ENCODE assay signal across 16 cellular contexts in genomic region chr5:164002214-164002613, GRCh38.
DNase-seq lines count a peak whose midpoint lies in the region; ATAC-seq and TF ChIP-seq lines count a peak whose summit lies in the region.
"Had no signal": no experiment of that assay in that cellular context is flagged by ENCODE, and none has a peak within 500 bp of the region (broad histone marks: within the 10 kb centered on the region; RNA-seq: fewer than 3 reads in every experiment).

No MANE protein-coding gene starts in this region.

- H3K4me1 Mint-ChIP-seq in chondrocyte (ENCODE audit: low read depth), result peaks cover 5% of the 10 kb centered on the region

- ATAC-seq in GM21367 (IDR thresholded peaks at IDR 0.05; ENCODE audit: unreplicated experiment), result peak; percentile 26
- no peak for ATAC-seq in HG02571 (IDR thresholded peaks at IDR 0.05; ENCODE audit: unreplicated experiment)

- no peak overlapping the region for H3K27ac Mint-ChIP-seq in chondrocyte (ENCODE audit: unreplicated experiment)
- H3K27ac Mint-ChIP-seq: B cell had no signal

- DNase-seq in HPDE6-E6E7 (ENCODE audit: extremely low spot score) (peak; percentile 57), dermis blood vessel endothelial cell (peak; percentile 45), renal cortical epithelial cell (ENCODE audit: low read depth) (peak; percentile 54), NCI-H146 (lab: John Stamatoyannopoulos, UW) (no peak), chondrocyte (ENCODE audit: low spot score) (no peak)
- DNase-seq: activated CD4-positive, alpha-beta T cell treated with anti-CD3 and anti-CD28 coated beads for 4 hours; activated CD8-positive, alpha-beta memory T cell treated with anti-CD3 and anti-CD28 coated beads, Interleukin-2, amount 50 U/mL, for 48 hours; activated naive CD4-positive, alpha-beta T cell; GDM1; NCI-H1694; NCI-H345; stimulated activated naive CD4-positive, alpha-beta T cell had no signal

- H3K4me3 Mint-ChIP-seq in chondrocyte (ENCODE audit: unreplicated experiment), result no peak overlapping the region
- H3K4me3 Mint-ChIP-seq: B cell; natural killer cell treated with Interleukin-12 subunit alpha and Interleukin-12 subunit beta and Interleukin-15 and Interleukin-18, amount 100 ng/mL, for 72 hours had no signal

- H3K9me3 Mint-ChIP-seq in chondrocyte (ENCODE audit: low read depth), result no peaks in the 10 kb centered on the region
- H3K9me3 Mint-ChIP-seq: natural killer cell treated with Interleukin-12 subunit alpha and Interleukin-12 subunit beta and Interleukin-15 and Interleukin-18, amount 100 ng/mL, for 72 hours had no signal

- TF ChIP-seq CTCF in chondrocyte (IDR thresholded peaks at IDR 0.05), result no peak

- peaks cover 5% of the 10 kb centered on the region for H3K27me3 Mint-ChIP-seq in chondrocyte (ENCODE audit: low read depth)
- H3K27me3 Mint-ChIP-seq: B cell had no signal

- no peaks in the 10 kb centered on the region for H3K36me3 Mint-ChIP-seq in chondrocyte (ENCODE audit: low read depth)
- H3K36me3 Mint-ChIP-seq: natural killer cell treated with Interleukin-12 subunit alpha and Interleukin-12 subunit beta and Interleukin-15 and Interleukin-18, amount 100 ng/mL, for 72 hours had no signal

Comparison
In these comparisons a context has a peak if more than half of its experiments do, and no peak if none do; other contexts are left out.
1. DNase-seq: peak in HPDE6-E6E7 (single experiment), dermis blood vessel endothelial cell (single experiment) and renal cortical epithelial cell (single experiment); none in NCI-H146 (single experiment) and chondrocyte (single experiment).